Comparison of ENCODE assay signal across 10 cellular contexts in genomic region chr1:109623601-109624161, GRCh38. TPM values are rescaled to one million over a fixed set of nuclear protein-coding genes. Genes with fewer than 3 reads are reported as not detected.
DNase-seq lines count a peak whose midpoint lies in the region; ATAC-seq and FAIRE-seq lines count a peak whose summit lies in the region.
"Had no signal": no experiment of that assay in that cellular context is flagged by ENCODE, and none has a peak within 500 bp of the region (broad histone marks: within the 10 kb centered on the region; RNA-seq: fewer than 3 reads in every experiment).

No MANE protein-coding gene starts in this region.

- POLR2A ChIA-PET in activated CD4-positive, alpha-beta memory T cell treated with anti-CD3 and anti-CD28 coated beads for 36 hours (lab: Charles Lee), result interaction anchor here (1.2 kb wide), 1 partner anchor 75 kb away, joined by 4 read pairs; no protein-coding TSS in a partner anchor

- no peaks in the 10 kb centered on the region for H3K9me3 Mint-ChIP-seq in activated T-cell treated with anti-CD3 and anti-CD28 coated beads, Interleukin-2, amount 50 U/mL, for 72 hours
- H3K9me3 Mint-ChIP-seq in activated CD4-positive, alpha-beta memory T cell treated with anti-CD3 and anti-CD28 coated beads for 36 hours, result no peaks in the 10 kb centered on the region

- H3K4me1 Mint-ChIP-seq in activated T-cell treated with anti-CD3 and anti-CD28 coated beads, Interleukin-2, amount 50 U/mL, for 72 hours (ENCODE audit: low read depth), result peaks cover 52% of the 10 kb centered on the region
- peaks cover 35% of the 10 kb centered on the region for H3K4me1 Mint-ChIP-seq in activated CD4-positive, alpha-beta memory T cell treated with anti-CD3 and anti-CD28 coated beads for 36 hours (ENCODE audit: low read depth)

- FAIRE-seq in urothelium cell line (lab: Jason Lieb, UNC), result no peak

- peaks cover 2% of the 10 kb centered on the region in 2 donors for H3K36me3 Mint-ChIP-seq in activated T-cell treated with anti-CD3 and anti-CD28 coated beads, Interleukin-2, amount 50 U/mL, for 72 hours (ENCODE audit: insufficient read depth in 2 of 2)
- H3K36me3 Mint-ChIP-seq in activated CD4-positive, alpha-beta memory T cell treated with anti-CD3 and anti-CD28 coated beads for 36 hours, result peaks cover 18% of the 10 kb centered on the region

- H3K27ac Mint-ChIP-seq in activated T-cell treated with anti-CD3 and anti-CD28 coated beads, Interleukin-2, amount 50 U/mL, for 72 hours, result peak overlapping the region; percentile 26
- H3K27ac Mint-ChIP-seq in activated CD4-positive, alpha-beta memory T cell treated with anti-CD3 and anti-CD28 coated beads for 36 hours, result peak overlapping the region; percentile 58

- no peak for ATAC-seq in activated T-cell treated with anti-CD3 and anti-CD28 coated beads, Interleukin-2, amount 50 U/mL, for 72 hours (replicated peaks in 1 of 2)
- no peak for ATAC-seq in HG02938 (IDR thresholded peaks at IDR 0.05; ENCODE audit: unreplicated experiment)

- intact Hi-C loops in activated CD4-positive, alpha-beta memory T cell treated with anti-CD3 and anti-CD28 coated beads for 36 hours (cut with micrococcal nuclease), result loop anchor here (5.0 kb wide), 2 partner anchors 121 to 341 kb away; partner anchors contain the start of gene PSRC1

- CTCF ChIA-PET in activated CD4-positive, alpha-beta memory T cell treated with anti-CD3 and anti-CD28 coated beads for 36 hours (lab: Charles Lee), result interaction anchor here (1.0 to 4.4 kb wide), 5 partner anchors 17 to 361 kb away, joined by 3 to 29 read pairs (median 5); partner anchors contain the start of gene AHCYL1

- no peaks in the 10 kb centered on the region for H3K27me3 Mint-ChIP-seq in activated T-cell treated with anti-CD3 and anti-CD28 coated beads, Interleukin-2, amount 50 U/mL, for 72 hours (ENCODE audit: low read depth)
- H3K27me3 Mint-ChIP-seq in activated CD4-positive, alpha-beta memory T cell treated with anti-CD3 and anti-CD28 coated beads for 36 hours, result no peaks in the 10 kb centered on the region

- no peak for DNase-seq in activated T-cell treated with anti-CD3 and anti-CD28 coated beads, Interleukin-2, amount 50 U/mL, for 72 hours
- no peak for DNase-seq in activated T-cell treated with anti-CD3 and anti-CD28 coated beads for 4 hours
- no peak for DNase-seq in activated CD4-positive, alpha-beta memory T cell treated with anti-CD3 and anti-CD28 coated beads for 36 hours
- peak in 28 of 51 donors; percentile 17 to 66 (median 44) for DNase-seq in hypothalamus (lab: John Stamatoyannopoulos, UW)
- DNase-seq in substantia nigra (lab: John Stamatoyannopoulos, UW), result peak in 25 of 49 donors; percentile 18 to 81 (median 42)
- no peak for DNase-seq in NCI-H2029 (lab: John Stamatoyannopoulos, UW)
- no peak for DNase-seq in urothelium cell line (ENCODE audit: low spot score)
- DNase-seq: SHP77 had no signal

- H3K27ac ChIP-seq in substantia nigra (ENCODE audit: low read depth, low read length, poor library complexity, severe bottlenecking), result peak overlapping the region; percentile 80
- H3K27ac ChIP-seq: KMS-11 had no signal

- peak overlapping the region; percentile 47 to 91 for H3K4me3 Mint-ChIP-seq in activated T-cell treated with anti-CD3 and anti-CD28 coated beads, Interleukin-2, amount 50 U/mL, for 72 hours
- no peak overlapping the region for H3K4me3 Mint-ChIP-seq in activated CD4-positive, alpha-beta memory T cell treated with anti-CD3 and anti-CD28 coated beads for 36 hours

RNA-seq across cellular contexts. Expression of gene AMPD2, which starts 4.0 kb away (rescaled TPM):
- total RNA-seq in activated T-cell treated with anti-CD3 and anti-CD28 coated beads, Interleukin-2, amount 50 U/mL, for 72 hours, result 10 to 100 TPM; 64.0 to 79.2 TPM
- total RNA-seq in activated CD4-positive, alpha-beta memory T cell treated with anti-CD3 and anti-CD28 coated beads for 36 hours, result 10 to 100 TPM; 79.1 to 93.3 TPM

RNA-seq across cellular contexts. Expression of gene GNAT2, which starts 4.3 kb away (rescaled TPM):
- under 1 TPM; 0.17 to 0.23 TPM for total RNA-seq in activated T-cell treated with anti-CD3 and anti-CD28 coated beads, Interleukin-2, amount 50 U/mL, for 72 hours
- total RNA-seq in activated CD4-positive, alpha-beta memory T cell treated with anti-CD3 and anti-CD28 coated beads for 36 hours, result under 1 TPM; 0.29 to 0.31 TPM

RNA-seq across cellular contexts. Expression of gene GSTM4, which starts 32.2 kb away (rescaled TPM):
- total RNA-seq in activated T-cell treated with anti-CD3 and anti-CD28 coated beads, Interleukin-2, amount 50 U/mL, for 72 hours, result 10 to 100 TPM; 23.5 to 31.1 TPM
- total RNA-seq in activated CD4-positive, alpha-beta memory T cell treated with anti-CD3 and anti-CD28 coated beads for 36 hours, result 10 to 100 TPM in 1 of 2 experiments, 1 to 10 TPM in 1; 8.2 to 12.0 TPM

RNA-seq across cellular contexts. Expression of gene GSTM2, which starts 44.2 kb away (rescaled TPM):
- 10 to 100 TPM; 40.2 to 41.9 TPM for total RNA-seq in activated T-cell treated with anti-CD3 and anti-CD28 coated beads, Interleukin-2, amount 50 U/mL, for 72 hours
- 10 to 100 TPM in 1 of 2 experiments, 1 to 10 TPM in 1; 8.2 to 11.9 TPM for total RNA-seq in activated CD4-positive, alpha-beta memory T cell treated with anti-CD3 and anti-CD28 coated beads for 36 hours

Comparison
In these comparisons a context has a peak if more than half of its experiments do, and no peak if none do; other contexts are left out.
1. DNase-seq: peak in hypothalamus (28 of 51) and substantia nigra (25 of 49); none in activated T-cell treated with anti-CD3 and anti-CD28 coated beads, Interleukin-2, amount 50 U/mL, for 72 hours (0 of 2), activated T-cell treated with anti-CD3 and anti-CD28 coated beads for 4 hours (single experiment), activated CD4-positive, alpha-beta memory T cell treated with anti-CD3 and anti-CD28 coated beads for 36 hours (single experiment), NCI-H2029 (single experiment) and urothelium cell line (single experiment).